Comparison of ENCODE assay signal across 22 cellular contexts in the genomic region with DNA sequence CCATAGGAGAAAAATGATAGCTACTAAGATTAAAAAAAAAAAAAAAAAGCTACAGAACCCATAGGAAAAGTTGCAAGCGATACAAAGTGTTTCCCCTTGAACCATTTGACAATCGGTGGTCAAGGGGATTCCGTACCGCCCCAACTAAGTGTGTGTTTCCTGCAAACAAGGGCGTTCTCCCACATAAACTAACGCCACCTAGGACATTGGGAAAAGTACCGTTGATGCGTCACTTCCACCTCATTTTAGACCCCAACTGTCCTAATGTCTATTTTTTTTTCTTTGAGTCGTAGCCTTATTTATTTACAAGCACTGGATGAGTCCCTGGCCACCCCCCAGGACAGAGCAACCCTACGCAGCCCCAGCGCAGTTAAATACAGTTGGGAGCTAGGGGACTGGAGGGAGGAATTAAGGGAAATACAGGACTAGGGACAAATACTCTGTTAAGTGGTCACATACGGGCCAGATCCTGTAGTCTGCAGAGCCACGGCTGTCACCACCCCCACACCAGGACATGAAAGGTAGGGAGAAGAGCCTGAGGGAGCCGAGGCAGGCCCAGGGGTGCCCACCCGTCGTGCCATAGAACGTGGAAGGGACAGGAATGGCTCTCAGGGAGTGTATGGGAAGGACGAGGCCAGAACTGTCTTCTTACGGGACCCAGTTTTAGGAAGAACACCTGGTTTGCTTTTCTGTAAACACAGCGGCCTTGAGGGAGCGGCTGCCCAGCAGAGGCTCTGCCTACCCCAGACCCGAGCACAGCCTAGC. TPM values are rescaled to one million over a fixed set of nuclear protein-coding genes. Genes with fewer than 3 reads are reported as not detected.
DNase-seq lines count a peak whose midpoint lies in the region; ATAC-seq and TF ChIP-seq lines count a peak whose summit lies in the region.
"Had no signal": no experiment of that assay in that cellular context is flagged by ENCODE, and none has a peak within 500 bp of the region (broad histone marks: within the 10 kb centered on the region; RNA-seq: fewer than 3 reads in every experiment).

No MANE protein-coding gene starts in this region.

- no peaks in the 10 kb centered on the region for H4K20me1 ChIP-seq in PC-3 (ENCODE audit: low read length)

- no peak overlapping the region for H3K4me2 ChIP-seq in PC-3 (ENCODE audit: low read length)

- H3K27ac Mint-ChIP-seq in Calu3 (ENCODE audit: unreplicated experiment) (no peak overlapping the region), mesothelial cell of epicardium (no peak overlapping the region)

- H3K4me1 ChIP-seq in PC-3 (ENCODE audit: insufficient read depth, low read length) (no peaks in the 10 kb centered on the region), stomach smooth muscle (ENCODE audit: control insufficient read depth, insufficient read depth, low read length) (peaks cover 8% of the 10 kb centered on the region), adrenal gland (replicated peaks in 1 of 2) (no peaks in the 10 kb centered on the region)

- no peaks in the 10 kb centered on the region for H3K27me3 ChIP-seq in PC-3 (ENCODE audit: low read length)
- H3K27me3 ChIP-seq in stomach smooth muscle (ENCODE audit: control insufficient read depth in 1 of 2, insufficient read depth in 2 of 2, low read length in 2 of 2), result no peaks in the 10 kb centered on the region
- no peaks in the 10 kb centered on the region for H3K27me3 ChIP-seq in adrenal gland

- no peak overlapping the region for H3K9ac ChIP-seq in PC-3 (ENCODE audit: low read length)
- H3K9ac ChIP-seq in stomach smooth muscle (ENCODE audit: low read length in 2 of 2), result no peak overlapping the region

- H3K4me3 Mint-ChIP-seq in Calu3 (ENCODE audit: low read depth, unreplicated experiment), result no peak overlapping the region
- no peak overlapping the region for H3K4me3 Mint-ChIP-seq in mesothelial cell of epicardium
- H3K4me3 Mint-ChIP-seq: CD8-positive, alpha-beta memory T cell had no signal

- H3K27ac ChIP-seq in PC-3 (ENCODE audit: low read length) (no peak overlapping the region), stomach smooth muscle (ENCODE audit: low read length) (peak overlapping the region; percentile 62), adrenal gland (no peak overlapping the region)
- H3K27ac ChIP-seq: C4-2B had no signal

- POLR2A ChIA-PET in PC-3 (lab: Charles Lee; ENCODE audit: unreplicated experiment), result no interaction called here

- intact Hi-C loops in Calu3 (cut with micrococcal nuclease; ENCODE audit: unreplicated experiment), result loop anchor here (10.0 kb wide), 1 partner anchor 98 kb away; a partner anchor contains a TSS
- intact Hi-C loops in PC-3 (cut with micrococcal nuclease), result loop anchor here (10.0 kb wide), 1 partner anchor 268 kb away; a partner anchor contains a TSS
- intact Hi-C loops in adrenal gland (cut with DNase I), result loop anchor here (5.0 to 10.0 kb wide), 2 partner anchors 101 to 258 kb away; a partner anchor contains a TSS

- WGBS in adrenal gland, 4 donors, result 81 to 85% (median 83%) methylated on average over 14 to 22 of the region's 22 CpGs

- no peak overlapping the region for H2AFZ ChIP-seq in PC-3 (ENCODE audit: low read length)

- ATAC-seq in PC-3 (no peak), GM21360 (IDR thresholded peaks at IDR 0.05; ENCODE audit: unreplicated experiment) (no peak)

- peaks cover 50% of the 10 kb centered on the region for H3K36me3 Mint-ChIP-seq in Calu3 (ENCODE audit: insufficient read depth, unreplicated experiment)
- H3K36me3 Mint-ChIP-seq in mesothelial cell of epicardium, result peaks cover 10% of the 10 kb centered on the region

- no peak for TF ChIP-seq CTCF in Calu3 (IDR thresholded peaks at IDR 0.05; ENCODE audit: unreplicated experiment)
- TF ChIP-seq CTCF in PC-3 (conservative IDR thresholded peaks at IDR 0.05; ENCODE audit: low read depth, low read length), result no peak
- peak; percentile 5 for TF ChIP-seq CTCF in mesothelial cell of epicardium (IDR thresholded peaks at IDR 0.05; ENCODE audit: unreplicated experiment)
- TF ChIP-seq CTCF in foreskin fibroblast (IDR thresholded peaks at IDR 0.05; ENCODE audit: low read depth, low read length), result no peak
- no peak for TF ChIP-seq CTCF in adrenal gland (IDR thresholded peaks at IDR 0.05)

- BruUV-seq in Calu3 (replicated peaks; lab: Mats Ljungman, UMichigan) (TSS peak; percentile 30), PC-3 (replicated peaks; lab: Mats Ljungman, UMichigan) (TSS peak; percentile 11)

- no peak overlapping the region for H3K4me3 ChIP-seq in PC-3 (ENCODE audit: low read length)
- H3K4me3 ChIP-seq in stomach smooth muscle (ENCODE audit: low read length in 2 of 2), result no peak overlapping the region
- H3K4me3 ChIP-seq in foreskin fibroblast (ENCODE audit: low read depth in 1 of 2, low read length in 2 of 2), result no peak overlapping the region
- H3K4me3 ChIP-seq in adrenal gland, result no peak overlapping the region

- peaks cover 14% of the 10 kb centered on the region for H3K36me3 ChIP-seq in PC-3 (ENCODE audit: low read depth, low read length)
- H3K36me3 ChIP-seq in stomach smooth muscle (ENCODE audit: control insufficient read depth in 2 of 2, insufficient read depth in 2 of 2, low read length in 2 of 2), result peaks cover 4 to 8% of the 10 kb centered on the region in 2 donors
- peaks cover 0 to 15% of the 10 kb centered on the region in 2 donors for H3K36me3 ChIP-seq in adrenal gland (replicated peaks in 1 of 2)

- DNase-seq in Calu3 (no peak), PC-3 (no peak), mesothelial cell of epicardium (ENCODE audit: low spot score in 2 of 2, unreplicated experiment in 2 of 2) (no peak), foreskin fibroblast (no peak), adrenal gland (no peak)
- DNase-seq: CD8-positive, alpha-beta memory T cell; DMS153; DND-41; KG1; MM.1S; NCI-H2029 treated with DMSO at 0.1 percent for 48 hours; NCI-H446 treated with DMSO at 0.1 percent for 48 hours; NCI-H526; NCI-H82; NK-92 treated with Interleukin-12 subunit alpha and Interleukin-12 subunit beta, amount 100 ng/mL, for 24 hours; Right ventricle myocardium superior; RPMI8226 had no signal

- H3K79me2 ChIP-seq in PC-3 (ENCODE audit: low read length), result no peaks in the 10 kb centered on the region

- H3K9me2 ChIP-seq in PC-3 (replicated peaks; ENCODE audit: low read length), result no peaks in the 10 kb centered on the region

- H3K4me1 Mint-ChIP-seq in Calu3 (ENCODE audit: low read depth, unreplicated experiment) (no peaks in the 10 kb centered on the region), mesothelial cell of epicardium (no peaks in the 10 kb centered on the region)
- H3K4me1 Mint-ChIP-seq: CD8-positive, alpha-beta memory T cell had no signal

- no peak for TF ChIP-seq POLR2A in adrenal gland (IDR thresholded peaks at IDR 0.05)

- H3K27me3 Mint-ChIP-seq in Calu3 (ENCODE audit: unreplicated experiment), result no peaks in the 10 kb centered on the region
- H3K27me3 Mint-ChIP-seq in mesothelial cell of epicardium (ENCODE audit: low read depth), result no peaks in the 10 kb centered on the region
- H3K27me3 Mint-ChIP-seq: CD8-positive, alpha-beta memory T cell had no signal

- H3K9me3 ChIP-seq in PC-3 (ENCODE audit: low read length), result no peaks in the 10 kb centered on the region
- H3K9me3 ChIP-seq in stomach smooth muscle (ENCODE audit: control insufficient read depth in 2 of 2, low read length in 2 of 2), result no peaks in the 10 kb centered on the region
- no peaks in the 10 kb centered on the region for H3K9me3 ChIP-seq in adrenal gland (replicated peaks in 1 of 3)

- H3K9me3 Mint-ChIP-seq in Calu3 (ENCODE audit: low read depth, unreplicated experiment), result no peaks in the 10 kb centered on the region
- no peaks in the 10 kb centered on the region for H3K9me3 Mint-ChIP-seq in mesothelial cell of epicardium
- H3K9me3 Mint-ChIP-seq: CD8-positive, alpha-beta memory T cell had no signal

- H3F3A ChIP-seq in PC-3 (ENCODE audit: low read length, unreplicated experiment), result peaks cover 5% of the 10 kb centered on the region

- CTCF ChIA-PET in Calu3 (lab: Charles Lee) (no interaction called here), PC-3 (lab: Charles Lee) (interaction anchor here (0.6 kb wide), 1 partner anchor 239 kb away, joined by 3 read pairs; no protein-coding TSS in a partner anchor)

RNA-seq across cellular contexts. Expression of a gene that starts 19.0 kb away (rescaled TPM):
- total RNA-seq in Calu3 (2022), result 55.1 and 61.1 TPM in 2 replicates
- total RNA-seq in PC-3 (2014; rRNA removed), result 70.1 and 77.0 TPM in 2 replicates
- total RNA-seq in mesothelial cell of epicardium, result 34.0 to 37.0 TPM (median 34.2 TPM) in 3 replicates
- total RNA-seq in adrenal gland, result 10 to 100 TPM; 16.1 to 49.0 (median 29.6) TPM
- 10 to 100 TPM; 15.5 to 35.6 (median 20.4) TPM for polyA plus RNA-seq in adrenal gland

RNA-seq across cellular contexts. Expression of a gene that starts 19.3 kb away (rescaled TPM):
- total RNA-seq in Calu3 (2022) (248 and 266 TPM in 2 replicates), PC-3 (2014; rRNA removed) (124 and 131 TPM in 2 replicates), mesothelial cell of epicardium (170 to 195 TPM (median 176 TPM) in 3 replicates), adrenal gland (100 to 1,000 TPM in 4 of 8 donors, 10 to 100 TPM in 4; 63.1 to 212 (median 138) TPM)
- polyA plus RNA-seq in adrenal gland, result 100 to 1,000 TPM; 268 to 364 (median 270) TPM

RNA-seq across cellular contexts. Expression of a gene that starts 21.5 kb away (rescaled TPM):
- total RNA-seq in Calu3 (2022) (47.2 and 48.3 TPM in 2 replicates), PC-3 (2014; rRNA removed) (240 and 267 TPM in 2 replicates), mesothelial cell of epicardium (47.1 to 55.1 TPM (median 54.4 TPM) in 3 replicates), adrenal gland (10 to 100 TPM; 16.9 to 47.4 (median 31.4) TPM)
- 100 to 1,000 TPM in 2 of 3 donors, 10 to 100 TPM in 1; 31.5 to 351 (median 246) TPM for polyA plus RNA-seq in adrenal gland

RNA-seq across cellular contexts. Expression of a gene that starts 28.8 kb away (rescaled TPM):
- total RNA-seq in Calu3 (2022), result 21.5 and 27.2 TPM in 2 replicates
- 74.5 and 84.2 TPM in 2 replicates for total RNA-seq in PC-3 (2014; rRNA removed)
- total RNA-seq in mesothelial cell of epicardium, result 1.1 to 1.2 TPM (median 1.2 TPM) in 3 replicates
- total RNA-seq in adrenal gland, result under 1 TPM in 1 of 8 donors, not detected in 7; 0.55 TPM
- polyA plus RNA-seq in adrenal gland, result under 1 TPM in 1 of 3 donors, not detected in 2; 0.24 TPM
- total RNA-seq: CD8-positive, alpha-beta memory T cell; Right ventricle myocardium superior; SK-MEL-5 had no signal
- polyA plus RNA-seq: CD8-positive, alpha-beta memory T cell had no signal

RNA-seq across cellular contexts. Expression of a gene that starts 37.7 kb away (rescaled TPM):
- not detected in 2 replicates for total RNA-seq in Calu3 (2022)
- not detected in 2 replicates for total RNA-seq in PC-3 (2014; rRNA removed)
- not detected in 3 replicates for total RNA-seq in mesothelial cell of epicardium
- total RNA-seq in adrenal gland, result under 1 TPM in 1 of 8 donors, not detected in 7; 0.24 TPM
- polyA plus RNA-seq in adrenal gland, result under 1 TPM in 2 of 3 donors, not detected in 1; 0.03 to 0.32 TPM
- total RNA-seq: A673; CD8-positive, alpha-beta memory T cell; Right ventricle myocardium superior; SK-MEL-5 had no signal
- polyA plus RNA-seq: CD8-positive, alpha-beta memory T cell had no signal
